14 cellular contexts compared by ENCODE assay signal in the genomic region with DNA sequence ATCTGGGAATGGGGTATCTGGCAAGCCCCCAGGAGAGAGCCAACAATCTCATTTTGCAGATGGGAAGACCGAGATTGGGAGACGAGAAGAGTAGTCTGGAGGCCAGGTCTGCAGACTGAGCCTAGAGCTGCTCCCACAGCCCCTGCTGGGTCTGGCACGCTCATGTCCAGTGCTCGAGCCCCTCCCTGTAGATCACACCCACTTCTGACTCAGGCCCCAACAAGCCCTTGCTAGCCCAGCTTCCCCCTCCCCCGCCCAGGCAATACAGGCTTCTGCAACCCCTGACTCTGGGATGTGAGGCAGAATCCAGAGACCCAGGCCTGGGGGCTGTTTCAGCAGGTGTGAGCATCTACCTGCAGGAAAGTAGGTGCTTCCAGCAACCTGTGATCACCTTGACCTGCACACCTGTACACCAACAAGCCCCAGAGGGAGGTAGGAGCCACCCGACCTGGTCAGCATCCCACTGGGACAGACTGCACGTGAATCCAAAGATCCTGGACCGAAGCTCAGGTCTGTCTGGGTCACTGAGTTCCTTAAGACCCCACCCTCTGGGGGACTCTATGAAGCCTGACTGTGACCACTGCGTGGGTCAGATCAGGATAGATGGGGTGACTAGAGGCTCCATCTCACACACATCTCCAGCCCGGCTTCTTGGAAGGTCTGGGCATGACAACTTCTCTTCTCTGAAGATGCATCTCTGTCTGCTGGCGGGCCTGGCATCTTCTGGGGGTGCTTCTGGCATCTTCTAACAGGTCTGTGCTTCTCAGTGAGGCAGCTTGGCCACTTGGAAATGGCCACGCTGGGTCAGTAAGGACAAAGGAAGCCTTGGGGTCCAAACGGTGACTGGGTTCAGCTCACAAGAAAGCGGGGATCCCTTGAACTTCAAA. TPM values are rescaled to one million over a fixed set of nuclear protein-coding genes. Genes with fewer than 3 reads are reported as not detected.
A peak's percentile ranks its signal among the peaks of the same experiment; 100 is the strongest.
DNase-seq lines count a peak whose midpoint lies in the region; ATAC-seq and TF ChIP-seq lines count a peak whose summit lies in the region.
"Had no signal": no experiment of that assay in that cellular context is flagged by ENCODE, and none has a peak within 500 bp of the region (broad histone marks: within the 10 kb centered on the region; RNA-seq: fewer than 3 reads in every experiment).

No MANE protein-coding gene starts in this region.

- DNase-seq in A172 (ENCODE audit: low spot score) (peak; percentile 63), amniotic epithelial cell (ENCODE audit: low read depth) (peak; percentile 30), glomerular visceral epithelial cell (ENCODE audit: extremely low spot score) (peak; percentile 16), GOT3 (lab: John Stamatoyannopoulos, UW) (no peak)
- no peak for DNase-seq in activated T-cell treated with anti-CD3 and anti-CD28 coated beads, Interleukin-2, amount 50 U/mL, for 48 hours
- no peak for DNase-seq in stimulated activated naive CD8-positive, alpha-beta T cell treated with anti-CD3 and anti-CD28 coated beads, Interleukin-15, Interleukin-2, amounts not matched to agents 100 U/mL and 50 U/mL, for 24 hours
- DNase-seq: NCI-H446, OCI-M1, T-helper 2 cell had no signal

- no peak for ATAC-seq in GM21423 (IDR thresholded peaks at IDR 0.05; ENCODE audit: unreplicated experiment)
- ATAC-seq in stimulated activated naive CD8-positive, alpha-beta T cell treated with anti-CD3 and anti-CD28 coated beads, Interleukin-15, Interleukin-2, amounts not matched to agents 100 U/mL and 50 U/mL, for 24 hours, result no peak
- ATAC-seq: activated T-helper 17 cell treated with anti-CD3 and anti-CD28 coated beads, Interleukin-2, amount 50 U/mL, for 72 hours; mucosa of descending colon had no signal

- no peaks in the 10 kb centered on the region for H3K36me3 ChIP-seq in HEK293 (ENCODE audit: control insufficient read depth in 2 of 2, insufficient read depth in 1 of 2, low read length in 2 of 2)
- H3K36me3 ChIP-seq: uterus had no signal

- no peak overlapping the region for H3K27ac ChIP-seq in HEK293 (ENCODE audit: extremely low read depth, low read depth, low read length)
- H3K27ac ChIP-seq: uterus had no signal

- POLR2A ChIA-PET in HEK293 (lab: Yijun Ruan, JAX), result no interaction called here

- no peaks in the 10 kb centered on the region for H3K4me1 ChIP-seq in HEK293 (ENCODE audit: control insufficient read depth, insufficient read depth, low read length)
- H3K4me1 ChIP-seq: uterus had no signal

- CTCF ChIA-PET in HEK293 (lab: Yijun Ruan, JAX), result no interaction called here

- no peak overlapping the region for H3K4me3 ChIP-seq in HEK293 (ENCODE audit: low read depth, low read length)
- H3K4me3 ChIP-seq: mucosa of descending colon, uterus had no signal

- H3K9me3 ChIP-seq in HEK293 (ENCODE audit: control insufficient read depth, insufficient read depth, low read depth, low read length), result no peaks in the 10 kb centered on the region
- H3K9me3 ChIP-seq: mucosa of descending colon, uterus had no signal

- no peak for TF ChIP-seq CTCF in HEK293 (tag by site-specific recombination; IDR thresholded peaks at IDR 0.05)

TF ChIP-seq in HEK293, 187 proteins besides CTCF, POLR2A, EP300 and RAD21:
- TF ChIP-seq KLF1 (tag by site-specific recombination; IDR thresholded peaks at IDR 0.05), result peak; percentile 47; the same call in 1 of the 2 replicates
- TF ChIP-seq BCL11B (tag by site-specific recombination; IDR thresholded peaks at IDR 0.05; ENCODE audit: low read depth), result no peak
- TF ChIP-seq, protein P1, sequence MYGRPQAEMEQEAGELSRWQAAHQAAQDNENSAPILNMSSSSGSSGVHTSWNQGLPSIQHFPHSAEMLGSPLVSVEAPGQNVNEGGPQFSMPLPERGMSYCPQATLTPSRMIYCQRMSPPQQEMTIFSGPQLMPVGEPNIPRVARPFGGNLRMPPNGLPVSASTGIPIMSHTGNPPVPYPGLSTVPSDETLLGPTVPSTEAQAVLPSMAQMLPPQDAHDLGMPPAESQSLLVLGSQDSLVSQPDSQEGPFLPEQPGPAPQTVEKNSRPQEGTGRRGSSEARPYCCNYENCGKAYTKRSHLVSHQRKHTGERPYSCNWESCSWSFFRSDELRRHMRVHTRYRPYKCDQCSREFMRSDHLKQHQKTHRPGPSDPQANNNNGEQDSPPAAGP (tag by site-specific recombination; IDR thresholded peaks at IDR 0.05), result 0 out of 2 replicates have a peak, but pooled peaks have one; percentile 37

RNA-seq across cellular contexts. Expression of a gene that starts 29.3 kb away (rescaled TPM):
- not detected in 2 replicates for total RNA-seq in A172 (2014; rRNA removed; shearing (Covaris generic))
- total RNA-seq: activated T-helper 17 cell treated with anti-CD3 and anti-CD28 coated beads, Interleukin-2, amount 50 U/mL, for 72 hours; mucosa of descending colon; uterus had no signal

Comparison
In these comparisons a context has a peak if more than half of its experiments do, and no peak if none do; other contexts are left out.
1. DNase-seq: peak in A172 (single experiment), amniotic epithelial cell (single experiment) and glomerular visceral epithelial cell (single experiment); none in activated T-cell treated with anti-CD3 and anti-CD28 coated beads, Interleukin-2, amount 50 U/mL, for 48 hours (0 of 2), GOT3 (single experiment) and stimulated activated naive CD8-positive, alpha-beta T cell treated with anti-CD3 and anti-CD28 coated beads, Interleukin-15, Interleukin-2, amounts not matched to agents 100 U/mL and 50 U/mL, for 24 hours (single experiment).